39 cellular contexts compared by ENCODE assay signal in genomic region chr9:94538908-94539307, GRCh38. TPM values are rescaled to one million over a fixed set of nuclear protein-coding genes. Genes with fewer than 3 reads are reported as not detected.
"Had no signal": no experiment of that assay in that cellular context is flagged by ENCODE, and none has a peak within 500 bp of the region (broad histone marks: within the 10 kb centered on the region; RNA-seq: fewer than 3 reads in every experiment).

No MANE protein-coding gene starts in this region.

- H3K4me3 ChIP-seq: adrenal gland, ascending aorta, body of pancreas, breast epithelium, cardiac muscle cell had no signal

- DNase-seq: activated effector memory CD4-positive, alpha-beta T cell treated with anti-CD3 and anti-CD28 coated beads, Interleukin-2, amount 50 U/mL, for 16 hours; activated effector memory CD4-positive, alpha-beta T cell treated with Interleukin-2 at 50 U/mL for 16 hours; activated gamma-delta T cell; activated gamma-delta T cell treated with Interleukin-2 at 50 U/mL for 16 hours; activated naive CD4-positive, alpha-beta T cell; activated naive CD4-positive, alpha-beta T cell treated with anti-CD3 and anti-CD28 coated beads for 36 hours; activated naive CD4-positive, alpha-beta T cell treated with anti-CD3 and anti-CD28 coated beads, Interleukin-2, amount 10 ng/mL, durations not matched to agents 7 days and 5 days; activated naive CD4-positive, alpha-beta T cell treated with anti-CD3 and anti-CD28 coated beads, Interleukin-2, amount 50 U/mL, for 16 hours; activated naive CD4-positive, alpha-beta T cell treated with Interleukin-2 at 50 U/mL for 16 hours; activated naive CD8-positive, alpha-beta T cell treated with anti-CD3 and anti-CD28 coated beads for 36 hours; activated naive CD8-positive, alpha-beta T cell treated with anti-CD3 and anti-CD28 coated beads, Interleukin-2, amount 10 ng/mL, durations not matched to agents 7 days and 5 days; activated naive CD8-positive, alpha-beta T cell treated with anti-CD3 and anti-CD28 coated beads, Interleukin-2, amount 50 U/mL, for 24 hours; activated T-cell treated with anti-CD3 and anti-CD28 coated beads, Interleukin-2, amount 50 U/mL, for 1 hour; activated T-cell treated with anti-CD3 and anti-CD28 coated beads, Interleukin-2, amount 50 U/mL, for 24 hours; activated T-cell treated with anti-CD3 and anti-CD28 coated beads, Interleukin-2, amount 50 U/mL, for 4 hours; activated T-cell treated with anti-CD3 and anti-CD28 coated beads, Interleukin-2, amount 50 U/mL, for 48 hours; activated T-cell treated with anti-CD3 and anti-CD28 coated beads, Interleukin-2, amount 50 U/mL, for 72 hours; adrenal gland; amniotic stem cell; amygdala; anterior cingulate cortex; aorta; body of pancreas; brain microvascular endothelial cell; caudate nucleus; central memory CD4-positive, alpha-beta T cell; cerebellar nuclear complex had no signal

- H3K9me3 ChIP-seq: adrenal gland, ascending aorta, body of pancreas, breast epithelium had no signal

- H3K36me3 ChIP-seq: adrenal gland, ascending aorta, brain microvascular endothelial cell, breast epithelium, cardiac muscle cell had no signal

- H3K27me3 ChIP-seq: adrenal gland, ascending aorta, body of pancreas, brain microvascular endothelial cell, breast epithelium, cardiac muscle cell had no signal

- H3K27ac ChIP-seq: adrenal gland, ascending aorta, body of pancreas, brain microvascular endothelial cell, breast epithelium, cardiac muscle cell had no signal

RNA-seq across cellular contexts. Expression of gene PCAT7, which starts 16.0 kb away (rescaled TPM):
- total RNA-seq: activated naive CD4-positive, alpha-beta T cell treated with anti-CD3 and anti-CD28 coated beads for 36 hours; activated naive CD4-positive, alpha-beta T cell treated with anti-CD3 and anti-CD28 coated beads, Interleukin-2, amount 50 U/mL, for 72 hours; activated naive CD8-positive, alpha-beta T cell treated with anti-CD3 and anti-CD28 coated beads for 36 hours; activated naive CD8-positive, alpha-beta T cell treated with anti-CD3 and anti-CD28 coated beads, Interleukin-2, amount 10 ng/mL, durations not matched to agents 7 days and 5 days; activated T-cell treated with anti-CD3 and anti-CD28 coated beads, Interleukin-2, amount 50 U/mL, for 4 hours; activated T-cell treated with anti-CD3 and anti-CD28 coated beads, Interleukin-2, amount 50 U/mL, for 72 hours; activated T-helper 1 cell treated with anti-CD3 and anti-CD28 coated beads, Interleukin-12 subunit alpha, Interleukin-12 subunit beta, Interleukin-2, Interleukin-4 antibody, amounts not matched to agents 30 ng/mL and 10 ng/mL and 1 ng/mL, durations not matched to agents 14 hours and 24 hours and 36 hours; activated T-helper 17 cell treated with anti-CD3 and anti-CD28 coated beads, Interleukin-2, amount 50 U/mL, for 72 hours; activated T-helper 2 cell treated with anti-CD3 and anti-CD28 coated beads, Interferon-gamma antibody, Interleukin-2, Interleukin-4, amounts not matched to agents 10 μg/mL and 5 μg/mL and 100 μg/mL, durations not matched to agents 14 hours and 24 hours and 36 hours; ascending aorta; bronchial epithelial cell; cerebellum had no signal

RNA-seq across cellular contexts. Expression of gene FBP2, which starts 54.7 kb away (rescaled TPM):
- total RNA-seq: activated naive CD4-positive, alpha-beta T cell treated with anti-CD3 and anti-CD28 coated beads for 36 hours; activated naive CD4-positive, alpha-beta T cell treated with anti-CD3 and anti-CD28 coated beads, Interleukin-2, amount 50 U/mL, for 72 hours; activated naive CD8-positive, alpha-beta T cell treated with anti-CD3 and anti-CD28 coated beads for 36 hours; activated naive CD8-positive, alpha-beta T cell treated with anti-CD3 and anti-CD28 coated beads, Interleukin-2, amount 10 ng/mL, durations not matched to agents 7 days and 5 days; activated T-cell treated with anti-CD3 and anti-CD28 coated beads, Interleukin-2, amount 50 U/mL, for 4 hours; activated T-cell treated with anti-CD3 and anti-CD28 coated beads, Interleukin-2, amount 50 U/mL, for 72 hours; activated T-helper 1 cell treated with anti-CD3 and anti-CD28 coated beads, Interleukin-12 subunit alpha, Interleukin-12 subunit beta, Interleukin-2, Interleukin-4 antibody, amounts not matched to agents 30 ng/mL and 10 ng/mL and 1 ng/mL, durations not matched to agents 14 hours and 24 hours and 36 hours; activated T-helper 17 cell treated with anti-CD3 and anti-CD28 coated beads, Interleukin-2, amount 50 U/mL, for 72 hours; activated T-helper 2 cell treated with anti-CD3 and anti-CD28 coated beads, Interferon-gamma antibody, Interleukin-2, Interleukin-4, amounts not matched to agents 10 μg/mL and 5 μg/mL and 100 μg/mL, durations not matched to agents 14 hours and 24 hours and 36 hours; aorta; ascending aorta; astrocyte; breast epithelium; bronchial epithelial cell; cardiac muscle cell; cardiac septum; cerebellum; chondrocyte had no signal
